ENCODE assay signal across 18 cellular contexts in genomic region chr12:41339784-41340183, GRCh38.
DNase-seq lines count a peak whose midpoint lies in the region; ATAC-seq, FAIRE-seq and TF ChIP-seq lines count a peak whose summit lies in the region.
"Had no signal": no experiment of that assay in that cellular context is flagged by ENCODE, and none has a peak within 500 bp of the region (broad histone marks: within the 10 kb centered on the region; RNA-seq: fewer than 3 reads in every experiment).

No MANE protein-coding gene starts in this region.

- H3K4me3 ChIP-seq in NB4 (ENCODE audit: low read depth, low read length) (no peak overlapping the region), neutrophil (ENCODE audit: low read depth in 1 of 2, low read length in 1 of 2) (no peak overlapping the region)
- H3K4me3 ChIP-seq: HAP-1, K562, Peyer's patch had no signal

- ATAC-seq in HG02840 (IDR thresholded peaks at IDR 0.05; ENCODE audit: low FRiP score, unreplicated experiment), result no peak
- ATAC-seq: K562, SK-N-SH treated with all-trans-retinoic acid at 6 μM for 48 hours, T-helper 17 cell had no signal

- H3K4me1 ChIP-seq in neutrophil (ENCODE audit: control insufficient read depth in 1 of 2, insufficient read depth in 1 of 2, low read depth in 1 of 2, low read length in 1 of 2), result peaks cover 8 to 12% of the 10 kb centered on the region in 2 experiments
- H3K4me1 ChIP-seq: Caco-2, Peyer's patch had no signal

- TF ChIP-seq CTCF in NB4 (IDR thresholded peaks at IDR 0.05; ENCODE audit: low read depth, low read length) (no peak), neutrophil (IDR thresholded peaks at IDR 0.05) (no peak)

- H3K27ac ChIP-seq in neutrophil, result peak overlapping the region; percentile 35
- H3K27ac ChIP-seq: Peyer's patch had no signal

- DNase-seq in GF-D8 (lab: John Stamatoyannopoulos, UW), result peak; percentile 57
- DNase-seq in NB4 (ENCODE audit: low read depth), result peak; percentile 78
- peak; percentile 67 for DNase-seq in SKM-1 (lab: John Stamatoyannopoulos, UW; ENCODE audit: unreplicated experiment)
- DNase-seq in RCC 7860 (ENCODE audit: low spot score), result no peak
- DNase-seq in T-helper 2 cell, result no peak
- DNase-seq: Caco-2; CD4-positive, CD25-positive, alpha-beta regulatory T cell; DMS153; NCI-H187 treated with DMSO at 0.1 percent for 48 hours; NCI-H446 treated with DMSO at 0.1 percent for 48 hours; Peyer's patch; Right ventricle myocardium superior; T-helper 17 cell had no signal

- TF ChIP-seq POLR2A in NB4 (IDR thresholded peaks at IDR 0.05; ENCODE audit: extremely low read depth, insufficient read length), result no peak

- no peaks in the 10 kb centered on the region for H3K36me3 ChIP-seq in neutrophil
- H3K36me3 ChIP-seq: HAP-1, Peyer's patch had no signal

- FAIRE-seq in RCC 7860 (lab: Jason Lieb, UNC), result no peak
- FAIRE-seq: K562 had no signal

- no peaks in the 10 kb centered on the region for H3K27me3 ChIP-seq in neutrophil
- H3K27me3 ChIP-seq: Peyer's patch had no signal

- no peaks in the 10 kb centered on the region for H3K9me3 ChIP-seq in neutrophil
- H3K9me3 ChIP-seq: Caco-2, HAP-1, Peyer's patch had no signal

Comparison
In these comparisons a context has a peak if more than half of its experiments do, and no peak if none do; other contexts are left out.
1. DNase-seq: peak in GF-D8 (single experiment), NB4 (single experiment) and SKM-1 (single experiment); none in RCC 7860 (single experiment) and T-helper 2 cell (0 of 5).